ENCODE assay signal across 35 cellular contexts in the genomic region with DNA sequence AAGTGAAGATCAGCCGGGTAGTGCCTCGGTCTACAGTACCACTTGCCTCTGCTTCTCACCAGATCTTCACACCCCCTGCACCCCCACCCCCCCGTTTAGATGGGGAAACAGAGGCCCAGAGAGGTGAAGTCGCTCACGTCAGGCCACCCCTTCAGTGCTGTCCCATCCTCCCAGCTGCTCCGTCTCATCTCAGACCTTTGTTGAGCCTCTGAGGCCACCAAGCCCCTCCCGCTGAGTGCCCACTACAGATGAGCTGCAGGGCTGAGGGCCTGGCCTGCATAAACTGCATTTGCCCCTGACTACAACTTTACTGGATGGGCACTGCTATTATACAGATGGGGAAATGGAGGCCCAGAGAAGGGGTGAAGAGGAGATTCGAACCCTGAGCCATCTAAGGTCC.
"Had no signal": no experiment of that assay in that cellular context is flagged by ENCODE, and none has a peak within 500 bp of the region (broad histone marks: within the 10 kb centered on the region; RNA-seq: fewer than 3 reads in every experiment).

No MANE protein-coding gene starts in this region.

- H3K27ac ChIP-seq: ascending aorta, cardiac muscle cell, VCaP had no signal

- H3K9me3 ChIP-seq: ascending aorta had no signal

- H3K4me1 Mint-ChIP-seq: activated B cell treated with CpG ODN at 0.5 μM for 24 hours; activated naive CD4-positive, alpha-beta T cell treated with anti-CD3 and anti-CD28 coated beads, Interleukin-2, amount 10 ng/mL, durations not matched to agents 7 days and 5 days; activated naive CD4-positive, alpha-beta T cell treated with anti-CD3 and anti-CD28 coated beads, Interleukin-2, amount 50 U/mL, for 24 hours; activated naive CD8-positive, alpha-beta T cell treated with anti-CD3 and anti-CD28 coated beads, Interleukin-2, amount 10 ng/mL, durations not matched to agents 7 days and 5 days; activated naive CD8-positive, alpha-beta T cell treated with anti-CD3 and anti-CD28 coated beads, Interleukin-2, amount 50 U/mL, for 24 hours; central memory CD8-positive, alpha-beta T cell had no signal

- H3K27ac Mint-ChIP-seq: activated B cell treated with CpG ODN at 0.5 μM for 24 hours; activated CD4-positive, alpha-beta memory T cell treated with anti-CD3 and anti-CD28 coated beads for 36 hours; activated CD4-positive, alpha-beta T cell treated with anti-CD3 and anti-CD28 coated beads, Interleukin-2, amount 10 ng/mL, durations not matched to agents 24 days and 14 days; activated CD8-positive, alpha-beta T cell treated with anti-CD3 and anti-CD28 coated beads for 36 hours; activated naive CD4-positive, alpha-beta T cell treated with anti-CD3 and anti-CD28 coated beads, Interleukin-2, amount 10 ng/mL, durations not matched to agents 7 days and 5 days; activated naive CD4-positive, alpha-beta T cell treated with anti-CD3 and anti-CD28 coated beads, Interleukin-2, amount 50 U/mL, for 24 hours; activated naive CD8-positive, alpha-beta T cell; activated naive CD8-positive, alpha-beta T cell treated with anti-CD3 and anti-CD28 coated beads, Interleukin-2, amount 10 ng/mL, durations not matched to agents 7 days and 5 days; activated naive CD8-positive, alpha-beta T cell treated with anti-CD3 and anti-CD28 coated beads, Interleukin-2, amount 50 U/mL, for 24 hours; activated T-cell treated with anti-CD3 and anti-CD28 coated beads, Interleukin-2, amount 50 U/mL, for 72 hours; activated T-helper 1 cell treated with anti-CD3 and anti-CD28 coated beads, Interleukin-12 subunit alpha, Interleukin-12 subunit beta, Interleukin-2, Interleukin-4 antibody, amounts not matched to agents 30 ng/mL and 10 ng/mL and 1 ng/mL, durations not matched to agents 14 hours and 24 hours and 36 hours; activated T-helper 2 cell treated with anti-CD3 and anti-CD28 coated beads, Interferon-gamma antibody, Interleukin-2, Interleukin-4, amounts not matched to agents 10 μg/mL and 5 μg/mL and 100 μg/mL, durations not matched to agents 14 hours and 24 hours and 36 hours; T-helper 1 cell treated with Interleukin-12 subunit alpha and Interleukin-12 subunit beta and Interleukin-4 antibody, amounts not matched to agents 30 μg/mL and 1 μg/mL, for 36 hours; T-helper 2 cell treated with Interferon-gamma antibody and Interleukin-4, amounts not matched to agents 5 μg/mL and 100 μg/mL, for 36 hours had no signal

- DNase-seq: activated B cell treated with CpG ODN at 0.5 μM for 24 hours; activated CD4-positive, alpha-beta memory T cell treated with anti-CD3 and anti-CD28 coated beads for 36 hours; activated CD4-positive, alpha-beta T cell treated with anti-CD3 and anti-CD28 coated beads for 4 hours; activated CD4-positive, alpha-beta T cell treated with anti-CD3 and anti-CD28 coated beads, Interleukin-2, amount 10 ng/mL, durations not matched to agents 24 days and 14 days; activated CD4-positive, alpha-beta T cell treated with anti-CD3 and anti-CD28 coated beads, Interleukin-2, amount 50 U/mL, for 1 hour; activated CD4-positive, alpha-beta T cell treated with anti-CD3 and anti-CD28 coated beads, Interleukin-2, amount 50 U/mL, for 4 hours; activated CD4-positive, CD25-positive, alpha-beta regulatory T cell treated with anti-CD3 and anti-CD28 coated beads, Interleukin-2, amount 50 U/mL, for 72 hours; activated CD8-positive, alpha-beta memory T cell treated with anti-CD3 and anti-CD28 coated beads, Interleukin-2, amount 50 U/mL, for 4 hours; activated CD8-positive, alpha-beta T cell treated with anti-CD3 and anti-CD28 coated beads for 36 hours; activated effector memory CD4-positive, alpha-beta T cell treated with Interleukin-2 at 50 U/mL for 16 hours; activated gamma-delta T cell; activated naive CD4-positive, alpha-beta T cell treated with anti-CD3 and anti-CD28 coated beads, Interleukin-2, amount 10 ng/mL, durations not matched to agents 7 days and 5 days; activated naive CD4-positive, alpha-beta T cell treated with Interleukin-2 at 50 U/mL for 16 hours; activated naive CD8-positive, alpha-beta T cell treated with anti-CD3 and anti-CD28 coated beads, Interleukin-2, amount 10 ng/mL, durations not matched to agents 7 days and 5 days; activated naive CD8-positive, alpha-beta T cell treated with anti-CD3 and anti-CD28 coated beads, Interleukin-2, amount 50 U/mL, for 24 hours; activated T-cell treated with anti-CD3 and anti-CD28 coated beads for 4 hours; activated T-cell treated with anti-CD3 and anti-CD28 coated beads, Interleukin-2, amount 50 U/mL, for 1 hour; activated T-cell treated with anti-CD3 and anti-CD28 coated beads, Interleukin-2, amount 50 U/mL, for 4 hours; activated T-cell treated with anti-CD3 and anti-CD28 coated beads, Interleukin-2, amount 50 U/mL, for 72 hours; amygdala; anterior cingulate cortex; caudate nucleus; T-helper 2 cell; T-helper 9 cell had no signal

- H3K4me3 ChIP-seq: ascending aorta, cardiac muscle cell had no signal

- H3K9me3 Mint-ChIP-seq: activated B cell treated with CpG ODN at 0.5 μM for 24 hours; activated CD4-positive, alpha-beta memory T cell treated with anti-CD3 and anti-CD28 coated beads for 36 hours; activated CD4-positive, alpha-beta T cell treated with anti-CD3 and anti-CD28 coated beads, Interleukin-2, amount 10 ng/mL, durations not matched to agents 24 days and 14 days; activated CD8-positive, alpha-beta T cell treated with anti-CD3 and anti-CD28 coated beads for 36 hours; activated naive CD4-positive, alpha-beta T cell treated with anti-CD3 and anti-CD28 coated beads, Interleukin-2, amount 10 ng/mL, durations not matched to agents 7 days and 5 days; activated naive CD4-positive, alpha-beta T cell treated with anti-CD3 and anti-CD28 coated beads, Interleukin-2, amount 50 U/mL, for 24 hours; activated naive CD8-positive, alpha-beta T cell treated with anti-CD3 and anti-CD28 coated beads, Interleukin-2, amount 10 ng/mL, durations not matched to agents 7 days and 5 days; activated naive CD8-positive, alpha-beta T cell treated with anti-CD3 and anti-CD28 coated beads, Interleukin-2, amount 50 U/mL, for 24 hours; activated T-cell treated with anti-CD3 and anti-CD28 coated beads, Interleukin-2, amount 50 U/mL, for 4 hours; activated T-cell treated with anti-CD3 and anti-CD28 coated beads, Interleukin-2, amount 50 U/mL, for 72 hours; activated T-helper 1 cell treated with anti-CD3 and anti-CD28 coated beads, Interleukin-12 subunit alpha, Interleukin-12 subunit beta, Interleukin-2, Interleukin-4 antibody, amounts not matched to agents 30 ng/mL and 10 ng/mL and 1 ng/mL, durations not matched to agents 14 hours and 24 hours and 36 hours; activated T-helper 2 cell treated with anti-CD3 and anti-CD28 coated beads, Interferon-gamma antibody, Interleukin-2, Interleukin-4, amounts not matched to agents 10 μg/mL and 5 μg/mL and 100 μg/mL, durations not matched to agents 14 hours and 24 hours and 36 hours; brain; central memory CD8-positive, alpha-beta T cell; T-helper 1 cell treated with Interleukin-12 subunit alpha and Interleukin-12 subunit beta and Interleukin-4 antibody, amounts not matched to agents 30 μg/mL and 1 μg/mL, for 36 hours; T-helper 2 cell treated with Interferon-gamma antibody and Interleukin-4, amounts not matched to agents 5 μg/mL and 100 μg/mL, for 36 hours had no signal

- H3K27me3 ChIP-seq: ascending aorta, cardiac muscle cell had no signal

- H3K4me3 Mint-ChIP-seq: activated B cell treated with CpG ODN at 0.5 μM for 24 hours; activated CD4-positive, alpha-beta memory T cell treated with anti-CD3 and anti-CD28 coated beads for 36 hours; activated CD4-positive, alpha-beta T cell treated with anti-CD3 and anti-CD28 coated beads, Interleukin-2, amount 10 ng/mL, durations not matched to agents 24 days and 14 days; activated CD8-positive, alpha-beta T cell treated with anti-CD3 and anti-CD28 coated beads for 36 hours; activated naive CD4-positive, alpha-beta T cell treated with anti-CD3 and anti-CD28 coated beads, Interleukin-2, amount 10 ng/mL, durations not matched to agents 7 days and 5 days; activated naive CD4-positive, alpha-beta T cell treated with anti-CD3 and anti-CD28 coated beads, Interleukin-2, amount 50 U/mL, for 24 hours; activated naive CD8-positive, alpha-beta T cell; activated naive CD8-positive, alpha-beta T cell treated with anti-CD3 and anti-CD28 coated beads, Interleukin-2, amount 10 ng/mL, durations not matched to agents 7 days and 5 days; activated naive CD8-positive, alpha-beta T cell treated with anti-CD3 and anti-CD28 coated beads, Interleukin-2, amount 50 U/mL, for 24 hours; activated T-cell treated with anti-CD3 and anti-CD28 coated beads, Interleukin-2, amount 50 U/mL, for 4 hours; activated T-cell treated with anti-CD3 and anti-CD28 coated beads, Interleukin-2, amount 50 U/mL, for 72 hours; activated T-helper 1 cell treated with anti-CD3 and anti-CD28 coated beads, Interleukin-12 subunit alpha, Interleukin-12 subunit beta, Interleukin-2, Interleukin-4 antibody, amounts not matched to agents 30 ng/mL and 10 ng/mL and 1 ng/mL, durations not matched to agents 14 hours and 24 hours and 36 hours; brain; central memory CD8-positive, alpha-beta T cell; T-helper 1 cell treated with Interleukin-12 subunit alpha and Interleukin-12 subunit beta and Interleukin-4 antibody, amounts not matched to agents 30 μg/mL and 1 μg/mL, for 36 hours; T-helper 2 cell treated with Interferon-gamma antibody and Interleukin-4, amounts not matched to agents 5 μg/mL and 100 μg/mL, for 36 hours had no signal

- H3K36me3 Mint-ChIP-seq: activated CD4-positive, alpha-beta memory T cell treated with anti-CD3 and anti-CD28 coated beads for 36 hours; activated naive CD4-positive, alpha-beta T cell treated with anti-CD3 and anti-CD28 coated beads, Interleukin-2, amount 10 ng/mL, durations not matched to agents 7 days and 5 days; activated naive CD4-positive, alpha-beta T cell treated with anti-CD3 and anti-CD28 coated beads, Interleukin-2, amount 50 U/mL, for 24 hours; activated naive CD8-positive, alpha-beta T cell; activated naive CD8-positive, alpha-beta T cell treated with anti-CD3 and anti-CD28 coated beads, Interleukin-2, amount 10 ng/mL, durations not matched to agents 7 days and 5 days; brain had no signal

- H3K4me1 ChIP-seq: ascending aorta had no signal

- H3K36me3 ChIP-seq: cardiac muscle cell had no signal

- ATAC-seq: activated CD8-positive, alpha-beta T cell treated with anti-CD3 and anti-CD28 coated beads for 36 hours; activated T-cell treated with anti-CD3 and anti-CD28 coated beads, Interleukin-2, amount 50 U/mL, for 4 hours; activated T-cell treated with anti-CD3 and anti-CD28 coated beads, Interleukin-2, amount 50 U/mL, for 72 hours had no signal

- H3K27me3 Mint-ChIP-seq: activated B cell treated with CpG ODN at 0.5 μM for 24 hours; activated CD4-positive, alpha-beta memory T cell treated with anti-CD3 and anti-CD28 coated beads for 36 hours; activated CD4-positive, alpha-beta T cell treated with anti-CD3 and anti-CD28 coated beads, Interleukin-2, amount 10 ng/mL, durations not matched to agents 24 days and 14 days; activated CD8-positive, alpha-beta T cell treated with anti-CD3 and anti-CD28 coated beads for 36 hours; activated naive CD4-positive, alpha-beta T cell treated with anti-CD3 and anti-CD28 coated beads, Interleukin-2, amount 50 U/mL, for 24 hours; activated naive CD8-positive, alpha-beta T cell; activated naive CD8-positive, alpha-beta T cell treated with anti-CD3 and anti-CD28 coated beads, Interleukin-2, amount 10 ng/mL, durations not matched to agents 7 days and 5 days; activated naive CD8-positive, alpha-beta T cell treated with anti-CD3 and anti-CD28 coated beads, Interleukin-2, amount 50 U/mL, for 24 hours; brain had no signal
